Comparison of ENCODE assay signal across 23 cellular contexts in the genomic region with DNA sequence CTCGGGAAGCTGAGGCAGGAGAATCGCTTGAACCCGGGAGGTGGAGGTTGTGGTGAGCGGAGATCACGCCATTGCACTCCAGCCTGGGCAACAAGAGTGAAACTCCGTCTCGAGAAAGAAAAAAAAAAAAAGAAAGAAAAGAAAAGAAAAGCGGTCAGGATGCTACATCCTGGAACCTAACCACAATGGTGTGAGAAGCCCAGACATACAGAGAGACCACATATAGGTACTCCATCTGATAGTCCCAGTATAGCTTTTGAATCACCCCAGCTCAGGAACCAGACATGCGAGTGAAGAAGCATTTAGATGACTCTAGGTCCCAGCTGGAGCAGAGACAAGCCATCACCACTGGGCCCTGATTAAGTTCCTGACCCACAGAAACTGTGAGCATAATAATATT. TPM values are rescaled to one million over a fixed set of nuclear protein-coding genes. Genes with fewer than 3 reads are reported as not detected.
DNase-seq lines count a peak whose midpoint lies in the region; ATAC-seq and FAIRE-seq lines count a peak whose summit lies in the region.
"Had no signal": no experiment of that assay in that cellular context is flagged by ENCODE, and none has a peak within 500 bp of the region (broad histone marks: within the 10 kb centered on the region; RNA-seq: fewer than 3 reads in every experiment).

No MANE protein-coding gene starts in this region.

- peak; percentile 68 for DNase-seq in activated CD4-positive, alpha-beta T cell treated with anti-CD3 and anti-CD28 coated beads, Interleukin-2, amount 10 ng/mL, durations not matched to agents 24 days and 14 days
- DNase-seq in activated CD4-positive, alpha-beta T cell treated with anti-CD3 and anti-CD28 coated beads, Interleukin-2, amount 50 U/mL, for 48 hours: no peak
- peak in 2 of 5 donors; percentile 54 to 61 for DNase-seq in CD8-positive, alpha-beta memory T cell
- DNase-seq in small intestine: peak; percentile 19
- no peak for DNase-seq in SKM-1 treated with dmso at 0.1 percent for 144 hours (lab: John Stamatoyannopoulos, UW; ENCODE audit: unreplicated experiment)
- DNase-seq in KBM-7: no peak
- DNase-seq in COR-L47 (lab: John Stamatoyannopoulos, UW): no peak
- DNase-seq: 8988T, IMR-90, MV-4-11, NCI-H1436, NCI-H2029 treated with DMSO at 0.1 percent for 48 hours, NCI-H510A, NCI-H82, Right ventricle myocardium superior had no signal

- H3K27me3 Mint-ChIP-seq in activated CD4-positive, alpha-beta T cell treated with anti-CD3 and anti-CD28 coated beads, Interleukin-2, amount 10 ng/mL, durations not matched to agents 24 days and 14 days: peaks cover 6% of the 10 kb centered on the region
- no peaks in the 10 kb centered on the region for H3K27me3 Mint-ChIP-seq in CD8-positive, alpha-beta memory T cell
- H3K27me3 Mint-ChIP-seq in activated T-helper 17 cell treated with anti-CD3 and anti-CD28 coated beads, Interleukin-2, amount 50 U/mL, for 72 hours: no peaks in the 10 kb centered on the region

- no peaks in the 10 kb centered on the region for H3K27me3 ChIP-seq in CD8-positive, alpha-beta memory T cell (ENCODE audit: insufficient read depth, low read length, poor library complexity, severe bottlenecking)
- H3K27me3 ChIP-seq in small intestine (ENCODE audit: control insufficient read depth in 2 of 2, insufficient read depth in 2 of 2, low read length in 2 of 2): no peaks in the 10 kb centered on the region
- H3K27me3 ChIP-seq: BLaER1 had no signal

- POLR2A ChIA-PET in CD8-positive, alpha-beta memory T cell (lab: Charles Lee): interaction anchor here (0.5 to 0.7 kb wide), 2 partner anchors 10 to 36 kb away, joined by 8 to 9 read pairs; no protein-coding TSS in a partner anchor

- no peaks in the 10 kb centered on the region for H3K36me3 ChIP-seq in CD8-positive, alpha-beta memory T cell (ENCODE audit: insufficient read depth, low read length)
- H3K36me3 ChIP-seq in small intestine (ENCODE audit: control insufficient read depth in 2 of 2, insufficient read depth in 2 of 2, low read length in 2 of 2): no peaks in the 10 kb centered on the region
- H3K36me3 ChIP-seq: BLaER1, HAP-1 had no signal

- intact Hi-C loops in activated CD4-positive, alpha-beta T cell treated with anti-CD3 and anti-CD28 coated beads, Interleukin-2, amount 10 ng/mL, durations not matched to agents 24 days and 14 days (cut with micrococcal nuclease): no loop called here

- 70 to 86% (median 84%) methylated on average over 9 of the region's 9 CpGs for WGBS in small intestine, 3 donors

- FAIRE-seq in small intestine (lab: Jason Lieb, UNC): no peak
- FAIRE-seq: GM12878, GM18507 had no signal

- peaks cover 19% of the 10 kb centered on the region for H3K4me1 ChIP-seq in CD8-positive, alpha-beta memory T cell (ENCODE audit: insufficient read depth, low read length)
- H3K4me1 ChIP-seq in small intestine (ENCODE audit: control insufficient read depth in 2 of 2, insufficient read depth in 1 of 2, low read depth in 1 of 2, low read length in 1 of 2): no peaks in the 10 kb centered on the region
- H3K4me1 ChIP-seq: HAP-1 had no signal

- no peak overlapping the region for H3K4me3 ChIP-seq in CD8-positive, alpha-beta memory T cell (ENCODE audit: low read length)
- no peak overlapping the region for H3K4me3 ChIP-seq in small intestine (ENCODE audit: low read depth in 1 of 2, low read length in 2 of 2)
- H3K4me3 ChIP-seq: BLaER1, GM12878, HAP-1 had no signal

- no peak overlapping the region for H3K27ac ChIP-seq in CD8-positive, alpha-beta memory T cell (ENCODE audit: low read depth, low read length)
- H3K27ac ChIP-seq in small intestine (ENCODE audit: low read depth in 1 of 2, low read length in 1 of 2): no peak overlapping the region
- H3K27ac ChIP-seq: BLaER1 had no signal

- in situ Hi-C loops in KBM-7 (cut with MboI; ENCODE audit: low pct_unique_long_range_greater_than_20kb, low sequenced_read_pairs): no loop called here

- ATAC-seq in activated T-helper 17 cell treated with anti-CD3 and anti-CD28 coated beads, Interleukin-2, amount 50 U/mL, for 72 hours (replicated peaks): peak; percentile 76
- ATAC-seq: GM12878, Panc1 had no signal

- no peaks in the 10 kb centered on the region for H3K9me3 Mint-ChIP-seq in activated CD4-positive, alpha-beta T cell treated with anti-CD3 and anti-CD28 coated beads, Interleukin-2, amount 10 ng/mL, durations not matched to agents 24 days and 14 days
- H3K9me3 Mint-ChIP-seq in CD8-positive, alpha-beta memory T cell: no peaks in the 10 kb centered on the region
- H3K9me3 Mint-ChIP-seq in activated T-helper 17 cell treated with anti-CD3 and anti-CD28 coated beads, Interleukin-2, amount 50 U/mL, for 72 hours: no peaks in the 10 kb centered on the region

- H3K9me3 ChIP-seq in CD8-positive, alpha-beta memory T cell (ENCODE audit: low read length): no peaks in the 10 kb centered on the region
- no peaks in the 10 kb centered on the region for H3K9me3 ChIP-seq in small intestine (ENCODE audit: control insufficient read depth, low read depth)
- H3K9me3 ChIP-seq: BLaER1, Caco-2, HAP-1 had no signal

- peaks cover 22% of the 10 kb centered on the region for H3K4me1 Mint-ChIP-seq in activated CD4-positive, alpha-beta T cell treated with anti-CD3 and anti-CD28 coated beads, Interleukin-2, amount 10 ng/mL, durations not matched to agents 24 days and 14 days
- peaks cover 28 to 38% (median 30%) of the 10 kb centered on the region in 3 donors for H3K4me1 Mint-ChIP-seq in CD8-positive, alpha-beta memory T cell
- H3K4me1 Mint-ChIP-seq in activated T-helper 17 cell treated with anti-CD3 and anti-CD28 coated beads, Interleukin-2, amount 50 U/mL, for 72 hours: peaks cover 8% of the 10 kb centered on the region

- no peak overlapping the region for H3K4me3 Mint-ChIP-seq in activated CD4-positive, alpha-beta T cell treated with anti-CD3 and anti-CD28 coated beads, Interleukin-2, amount 10 ng/mL, durations not matched to agents 24 days and 14 days
- H3K4me3 Mint-ChIP-seq in CD8-positive, alpha-beta memory T cell: peak overlapping the region; percentile 46 to 83 (median 69)
- H3K4me3 Mint-ChIP-seq in activated T-helper 17 cell treated with anti-CD3 and anti-CD28 coated beads, Interleukin-2, amount 50 U/mL, for 72 hours: peak overlapping the region; percentile 70

- H3K27ac Mint-ChIP-seq in activated CD4-positive, alpha-beta T cell treated with anti-CD3 and anti-CD28 coated beads, Interleukin-2, amount 10 ng/mL, durations not matched to agents 24 days and 14 days: no peak overlapping the region
- H3K27ac Mint-ChIP-seq in CD8-positive, alpha-beta memory T cell: peak overlapping the region; percentile 22 to 90 (median 81)
- H3K27ac Mint-ChIP-seq in activated T-helper 17 cell treated with anti-CD3 and anti-CD28 coated beads, Interleukin-2, amount 50 U/mL, for 72 hours: no peak overlapping the region

- H3K36me3 Mint-ChIP-seq in activated CD4-positive, alpha-beta T cell treated with anti-CD3 and anti-CD28 coated beads, Interleukin-2, amount 10 ng/mL, durations not matched to agents 24 days and 14 days (ENCODE audit: low read depth): no peaks in the 10 kb centered on the region
- H3K36me3 Mint-ChIP-seq in CD8-positive, alpha-beta memory T cell: no peaks in the 10 kb centered on the region
- no peaks in the 10 kb centered on the region for H3K36me3 Mint-ChIP-seq in activated T-helper 17 cell treated with anti-CD3 and anti-CD28 coated beads, Interleukin-2, amount 50 U/mL, for 72 hours (ENCODE audit: low read depth)

- CTCF ChIA-PET in CD8-positive, alpha-beta memory T cell (lab: Charles Lee): interaction anchor here (1.6 kb wide), 2 partner anchors 28 to 177 kb away, joined by 3 to 7 read pairs; no protein-coding TSS in a partner anchor

RNA-seq across cellular contexts. Expression of a gene that starts 3.2 kb away (rescaled TPM):
- total RNA-seq in activated CD4-positive, alpha-beta T cell treated with anti-CD3 and anti-CD28 coated beads, Interleukin-2, amount 10 ng/mL, durations not matched to agents 24 days and 14 days: not detected in 2 replicates
- not detected for total RNA-seq in CD8-positive, alpha-beta memory T cell
- 4.6 TPM for polyA plus RNA-seq in CD8-positive, alpha-beta memory T cell
- under 1 TPM in 1 of 2 donors, not detected in 1; 0.42 TPM for total RNA-seq in activated T-helper 17 cell treated with anti-CD3 and anti-CD28 coated beads, Interleukin-2, amount 50 U/mL, for 72 hours
- not detected for polyA plus RNA-seq in small intestine
- total RNA-seq: Caco-2, GM12878, HT-29, IMR-90, Right ventricle myocardium superior had no signal
- polyA plus RNA-seq: GM12878, IMR-90 had no signal

RNA-seq across cellular contexts. Expression of a gene that starts 21.3 kb away (rescaled TPM):
- total RNA-seq in activated CD4-positive, alpha-beta T cell treated with anti-CD3 and anti-CD28 coated beads, Interleukin-2, amount 10 ng/mL, durations not matched to agents 24 days and 14 days: 5.0 and 5.2 TPM in 2 replicates
- 1 to 10 TPM; 4.3 to 4.9 TPM for total RNA-seq in CD8-positive, alpha-beta memory T cell
- polyA plus RNA-seq in CD8-positive, alpha-beta memory T cell: 6.7 TPM
- total RNA-seq in activated T-helper 17 cell treated with anti-CD3 and anti-CD28 coated beads, Interleukin-2, amount 50 U/mL, for 72 hours: 1 to 10 TPM; 3.7 to 10.0 TPM
- under 1 TPM in 2 of 3 donors, not detected in 1; 0.27 to 0.76 TPM for polyA plus RNA-seq in small intestine

RNA-seq across cellular contexts. Expression of a gene that starts 31.2 kb away (rescaled TPM):
- total RNA-seq in activated CD4-positive, alpha-beta T cell treated with anti-CD3 and anti-CD28 coated beads, Interleukin-2, amount 10 ng/mL, durations not matched to agents 24 days and 14 days: not detected in 2 replicates
- not detected for total RNA-seq in CD8-positive, alpha-beta memory T cell
- not detected for polyA plus RNA-seq in CD8-positive, alpha-beta memory T cell
- not detected for total RNA-seq in activated T-helper 17 cell treated with anti-CD3 and anti-CD28 coated beads, Interleukin-2, amount 50 U/mL, for 72 hours
- not detected for polyA plus RNA-seq in small intestine
- total RNA-seq: Caco-2, GM12878, HT-29, IMR-90, Right ventricle myocardium superior had no signal
- polyA plus RNA-seq: IMR-90 had no signal

RNA-seq across cellular contexts. Expression of a gene that starts 36.4 kb away (rescaled TPM):
- total RNA-seq in activated CD4-positive, alpha-beta T cell treated with anti-CD3 and anti-CD28 coated beads, Interleukin-2, amount 10 ng/mL, durations not matched to agents 24 days and 14 days: 328 and 330 TPM in 2 replicates
- total RNA-seq in CD8-positive, alpha-beta memory T cell: 100 to 1,000 TPM; 246 to 247 TPM
- 1,052 TPM for polyA plus RNA-seq in CD8-positive, alpha-beta memory T cell
- 100 to 1,000 TPM; 330 to 351 TPM for total RNA-seq in activated T-helper 17 cell treated with anti-CD3 and anti-CD28 coated beads, Interleukin-2, amount 50 U/mL, for 72 hours
- 10 to 100 TPM in 2 of 3 donors, 1 to 10 TPM in 1; 8.1 to 46.2 (median 35.7) TPM for polyA plus RNA-seq in small intestine
- total RNA-seq: HT-29, IMR-90 had no signal

RNA-seq across cellular contexts. Expression of a gene that starts 42.8 kb away (rescaled TPM):
- total RNA-seq in activated CD4-positive, alpha-beta T cell treated with anti-CD3 and anti-CD28 coated beads, Interleukin-2, amount 10 ng/mL, durations not matched to agents 24 days and 14 days: 68.9 and 71.4 TPM in 2 replicates
- 10 to 100 TPM; 54.3 to 55.6 TPM for total RNA-seq in CD8-positive, alpha-beta memory T cell
- 18.7 TPM for polyA plus RNA-seq in CD8-positive, alpha-beta memory T cell
- total RNA-seq in activated T-helper 17 cell treated with anti-CD3 and anti-CD28 coated beads, Interleukin-2, amount 50 U/mL, for 72 hours: 10 to 100 TPM; 52.8 to 75.1 TPM
- 10 to 100 TPM; 37.8 to 63.9 (median 49.6) TPM for polyA plus RNA-seq in small intestine

Comparison
In these comparisons a context has a peak if more than half of its experiments do, and no peak if none do; other contexts are left out.
1. DNase-seq: peak in activated CD4-positive, alpha-beta T cell treated with anti-CD3 and anti-CD28 coated beads, Interleukin-2, amount 10 ng/mL, durations not matched to agents 24 days and 14 days (single experiment) and small intestine (single experiment); none in activated CD4-positive, alpha-beta T cell treated with anti-CD3 and anti-CD28 coated beads, Interleukin-2, amount 50 U/mL, for 48 hours (0 of 2), SKM-1 treated with dmso at 0.1 percent for 144 hours (single experiment), KBM-7 (single experiment) and COR-L47 (single experiment).
2. H3K27ac Mint-ChIP-seq: peak in CD8-positive, alpha-beta memory T cell (8 of 8); none in activated CD4-positive, alpha-beta T cell treated with anti-CD3 and anti-CD28 coated beads, Interleukin-2, amount 10 ng/mL, durations not matched to agents 24 days and 14 days (single experiment) and activated T-helper 17 cell treated with anti-CD3 and anti-CD28 coated beads, Interleukin-2, amount 50 U/mL, for 72 hours (single experiment).